Comparison of ENCODE assay signal across 15 cellular contexts in genomic region chr13:102582256-102582655, GRCh38.
"Had no signal": no experiment of that assay in that cellular context is flagged by ENCODE, and none has a peak within 500 bp of the region (broad histone marks: within the 10 kb centered on the region; RNA-seq: fewer than 3 reads in every experiment).

No MANE protein-coding gene starts in this region.

- H3K9me3 Mint-ChIP-seq: activated T-helper 1 cell treated with anti-CD3 and anti-CD28 coated beads, Interleukin-12 subunit alpha, Interleukin-12 subunit beta, Interleukin-2, Interleukin-4 antibody, amounts not matched to agents 30 ng/mL and 10 ng/mL and 1 ng/mL, durations not matched to agents 14 hours and 24 hours and 36 hours; neural crest cell had no signal

- ATAC-seq: left lung, upper lobe of right lung had no signal

- H3K27me3 ChIP-seq: adrenal gland, breast epithelium, upper lobe of right lung had no signal

- H3K27ac Mint-ChIP-seq: activated T-helper 1 cell treated with anti-CD3 and anti-CD28 coated beads, Interleukin-12 subunit alpha, Interleukin-12 subunit beta, Interleukin-2, Interleukin-4 antibody, amounts not matched to agents 30 ng/mL and 10 ng/mL and 1 ng/mL, durations not matched to agents 14 hours and 24 hours and 36 hours; progenitor cell of endocrine pancreas had no signal

- H3K4me3 Mint-ChIP-seq: activated T-helper 1 cell treated with anti-CD3 and anti-CD28 coated beads, Interleukin-12 subunit alpha, Interleukin-12 subunit beta, Interleukin-2, Interleukin-4 antibody, amounts not matched to agents 30 ng/mL and 10 ng/mL and 1 ng/mL, durations not matched to agents 14 hours and 24 hours and 36 hours; neural crest cell had no signal

- DNase-seq: activated CD4-positive, CD25-positive, alpha-beta regulatory T cell treated with anti-CD3 and anti-CD28 coated beads, Interleukin-2, amount 50 U/mL, for 72 hours; activated naive CD4-positive, alpha-beta T cell treated with Interleukin-2 at 50 U/mL for 16 hours; adrenal gland; cerebellar nuclear complex; cortex of kidney; hypothalamus; kidney; left lung; stimulated activated naive CD4-positive, alpha-beta T cell; upper lobe of right lung had no signal

- H3K9me3 ChIP-seq: adrenal gland, breast epithelium, left lung, upper lobe of right lung had no signal

- H3K27ac ChIP-seq: adrenal gland, breast epithelium, left lung, upper lobe of right lung, VCaP had no signal

- H3K4me1 ChIP-seq: adrenal gland, breast epithelium, upper lobe of right lung had no signal

- H3K4me3 ChIP-seq: adrenal gland, breast epithelium, left lung, upper lobe of right lung had no signal

- H3K4me1 Mint-ChIP-seq: neural crest cell had no signal

- H3K36me3 ChIP-seq: adrenal gland, breast epithelium, left lung, upper lobe of right lung had no signal
